In genomic region chr7:128908750-128909385, GRCh38 we compare ENCODE assay signal across 22 cellular contexts. TPM values are rescaled to one million over a fixed set of nuclear protein-coding genes. Genes with fewer than 3 reads are reported as not detected.
DNase-seq lines count a peak whose midpoint lies in the region; ATAC-seq and TF ChIP-seq lines count a peak whose summit lies in the region.
"Had no signal": no experiment of that assay in that cellular context is flagged by ENCODE, and none has a peak within 500 bp of the region (broad histone marks: within the 10 kb centered on the region; RNA-seq: fewer than 3 reads in every experiment).

No MANE protein-coding gene starts in this region.

- DNase-seq in NCI-H82 (lab: John Stamatoyannopoulos, UW) (peak; percentile 28), NCI-H82 treated with DMSO at 0.1 percent for 48 hours (lab: John Stamatoyannopoulos, UW; ENCODE audit: unreplicated experiment) (no peak), RWPE2 (ENCODE audit: low spot score) (peak; percentile 23), iPS-NIHi7 (ENCODE audit: extremely low spot score) (peak; percentile 10), sciatic nerve (ENCODE audit: low spot score) (peak; percentile 19), SW480 (ENCODE audit: low spot score) (no peak)
- DNase-seq: activated CD4-positive, alpha-beta memory T cell treated with anti-CD3 and anti-CD28 coated beads, Interleukin-2, amount 10 ng/mL, durations not matched to agents 7 days and 5 days; activated naive CD4-positive, alpha-beta T cell treated with Interleukin-2 at 50 U/mL for 16 hours; activated T-cell treated with anti-CD3 and anti-CD28 coated beads, Interleukin-2, amount 50 U/mL, for 1 hour; COR-L47; hippocampal formation; mesendoderm; NCI-H1694 treated with DMSO at 0.1 percent for 48 hours; NCI-H748 treated with DMSO at 0.1 percent for 48 hours; PC-3 had no signal

- intact Hi-C loops in sciatic nerve (cut with DNase I): loop anchor here (10.0 kb wide), 1 partner anchor 186 kb away; no protein-coding TSS in a partner anchor

- no peaks in the 10 kb centered on the region for H3K4me1 ChIP-seq in RWPE2 (ENCODE audit: insufficient read depth, poor library complexity, severe bottlenecking)

- peaks cover 7% of the 10 kb centered on the region for H3K27me3 ChIP-seq in RWPE2 (ENCODE audit: insufficient read depth, poor library complexity, severe bottlenecking)

- no peak for TF ChIP-seq CTCF in RWPE2 (IDR thresholded peaks at IDR 0.05; ENCODE audit: poor library complexity, severe bottlenecking)

- no peak for ATAC-seq in RWPE2 (ENCODE audit: low read depth)
- no peak for ATAC-seq in sciatic nerve
- ATAC-seq in GM19467 (IDR thresholded peaks at IDR 0.05; ENCODE audit: unreplicated experiment): no peak
- ATAC-seq in HG03139 (IDR thresholded peaks at IDR 0.05; ENCODE audit: unreplicated experiment): no peak
- ATAC-seq: K562, PC-3 had no signal

- H3K27ac ChIP-seq in RWPE2 (ENCODE audit: poor library complexity, severe bottlenecking): no peak overlapping the region
- H3K27ac ChIP-seq: 22Rv1, SJSA1 had no signal

- no peak overlapping the region for H3K4me3 ChIP-seq in RWPE2 (ENCODE audit: severe bottlenecking)
- H3K4me3 ChIP-seq: K562 had no signal

- H3K36me3 ChIP-seq in RWPE2 (ENCODE audit: low read depth): no peaks in the 10 kb centered on the region
- H3K36me3 ChIP-seq: SJSA1 had no signal

- no peaks in the 10 kb centered on the region for H3K9me3 ChIP-seq in RWPE2 (ENCODE audit: severe bottlenecking)
- H3K9me3 ChIP-seq: SJSA1 had no signal

RNA-seq across cellular contexts. Expression of gene KCP, which starts 1.6 kb away (rescaled TPM):
- total RNA-seq in sciatic nerve: 1.8 TPM
- total RNA-seq: dermis microvascular lymphatic vessel endothelial cell, fibroblast of villous mesenchyme, SJSA1 had no signal

RNA-seq across cellular contexts. Expression of gene IRF5, which starts 28.9 kb away (rescaled TPM):
- 8.7 TPM for total RNA-seq in sciatic nerve

RNA-seq across cellular contexts. Expression of gene ATP6V1F, which starts 46.2 kb away (rescaled TPM):
- 89.6 TPM for total RNA-seq in sciatic nerve

Comparison
In these comparisons a context has a peak if more than half of its experiments do, and no peak if none do; other contexts are left out.
1. DNase-seq: peak in NCI-H82 (single experiment), RWPE2 (single experiment), iPS-NIHi7 (single experiment) and sciatic nerve (single experiment); none in NCI-H82 treated with DMSO at 0.1 percent for 48 hours (single experiment) and SW480 (single experiment).